ENCODE assay signal across 8 cellular contexts in the genomic region with DNA sequence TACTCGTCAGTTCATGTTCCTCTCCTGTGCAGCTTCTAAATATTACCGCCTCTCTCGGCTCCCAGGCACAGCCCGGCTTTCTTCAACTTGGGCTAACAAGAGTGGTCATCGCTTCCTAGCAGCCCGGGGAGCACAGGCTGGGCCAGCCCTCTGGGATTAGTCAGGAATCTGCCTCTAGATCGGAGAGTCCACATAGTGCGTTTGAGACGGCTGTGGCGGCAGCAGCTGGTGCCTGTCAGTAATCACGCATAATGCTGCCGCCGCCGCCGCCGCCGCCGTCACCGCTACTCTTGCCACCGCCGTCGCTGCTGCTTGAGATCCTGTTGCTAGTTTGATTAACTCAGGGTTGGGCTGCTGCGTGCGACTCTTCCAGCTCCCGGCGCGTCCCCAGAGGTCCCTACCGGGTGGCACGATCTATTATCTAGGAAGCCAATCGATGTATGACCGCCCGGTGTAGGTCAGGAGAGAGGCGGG. TPM values are rescaled to one million over a fixed set of nuclear protein-coding genes. Genes with fewer than 3 reads are reported as not detected.
A peak's percentile ranks its signal among the peaks of the same experiment; 100 is the strongest.
DNase-seq lines count a peak whose midpoint lies in the region; ATAC-seq and TF ChIP-seq lines count a peak whose summit lies in the region.

RXRG (minus strand) TSS at position 230 of the 474 bp plus-strand sequence. CDS start 233 bp downstream, outside the sequence.

- no peak within 1 kb of the TSS for H3K4me2 ChIP-seq in MM.1S (ENCODE audit: low read depth, low read length)

- H4K20me1 ChIP-seq in MM.1S (ENCODE audit: insufficient read depth, low read length): no peaks in the 10 kb centered on the region

- no peak within 1 kb of the TSS for H2AFZ ChIP-seq in MM.1S (ENCODE audit: low read length)

- peak; percentile 63 to 74 for ATAC-seq in activated T-cell treated with anti-CD3 and anti-CD28 coated beads, Interleukin-2, amount 50 U/mL, for 4 hours

- H3K27ac ChIP-seq in MM.1S (ENCODE audit: low read length): no peak within 1 kb of the TSS

- H3K36me3 ChIP-seq in MM.1S (replicated peaks; ENCODE audit: insufficient read depth, low read length): no peaks in the 10 kb centered on the region

- peaks cover 27% of the 10 kb centered on the region for H3K27me3 Mint-ChIP-seq in activated naive CD4-positive, alpha-beta T cell treated with anti-CD3 and anti-CD28 coated beads for 36 hours (ENCODE audit: low read depth)
- H3K27me3 Mint-ChIP-seq in activated T-cell treated with anti-CD3 and anti-CD28 coated beads, Interleukin-2, amount 50 U/mL, for 4 hours (ENCODE audit: low read depth): peaks cover 48% of the 10 kb centered on the region
- H3K27me3 Mint-ChIP-seq in immature natural killer cell (ENCODE audit: low read depth in 3 of 3): peaks cover 15 to 34% (median 15%) of the 10 kb centered on the region in 3 donors

- no peaks in the 10 kb centered on the region for H3K36me3 Mint-ChIP-seq in activated naive CD4-positive, alpha-beta T cell treated with anti-CD3 and anti-CD28 coated beads for 36 hours (ENCODE audit: low read depth)
- H3K36me3 Mint-ChIP-seq in activated T-cell treated with anti-CD3 and anti-CD28 coated beads, Interleukin-2, amount 50 U/mL, for 4 hours (ENCODE audit: insufficient read depth): no peaks in the 10 kb centered on the region
- H3K36me3 Mint-ChIP-seq in immature natural killer cell: no peaks in the 10 kb centered on the region

- no peaks in the 10 kb centered on the region for H3K4me1 ChIP-seq in MM.1S (ENCODE audit: low read length)

- intact Hi-C loops in activated naive CD4-positive, alpha-beta T cell treated with anti-CD3 and anti-CD28 coated beads for 36 hours (cut with micrococcal nuclease): no loop called here

- CTCF ChIA-PET in activated naive CD4-positive, alpha-beta T cell treated with anti-CD3 and anti-CD28 coated beads for 36 hours (lab: Charles Lee): no interaction called here

- H3K27ac Mint-ChIP-seq in activated naive CD4-positive, alpha-beta T cell treated with anti-CD3 and anti-CD28 coated beads for 36 hours: no peak within 1 kb of the TSS
- no peak within 1 kb of the TSS for H3K27ac Mint-ChIP-seq in immature natural killer cell

- peak; percentile 66 for DNase-seq in activated naive CD4-positive, alpha-beta T cell treated with anti-CD3 and anti-CD28 coated beads for 36 hours
- DNase-seq in activated naive CD4-positive, alpha-beta T cell treated with Interleukin-2 at 50 U/mL for 16 hours: no peak
- DNase-seq in activated T-cell treated with anti-CD3 and anti-CD28 coated beads, Interleukin-2, amount 50 U/mL, for 4 hours: no peak
- DNase-seq in stimulated activated CD4-positive, alpha-beta T cell treated with anti-CD3 and anti-CD28 coated beads, Interleukin-1b, Interleukin-23, amount 100 ng/mL, for 48 hours: peak; percentile 29
- DNase-seq in RPMI8226: no peak
- DNase-seq in MM.1S: no peak
- DNase-seq in immature natural killer cell: no peak

- no peaks in the 10 kb centered on the region for H3K9me2 ChIP-seq in MM.1S (replicated peaks; ENCODE audit: insufficient read depth, low read length)

- no peaks in the 10 kb centered on the region for H3K9me3 Mint-ChIP-seq in activated naive CD4-positive, alpha-beta T cell treated with anti-CD3 and anti-CD28 coated beads for 36 hours
- no peaks in the 10 kb centered on the region for H3K9me3 Mint-ChIP-seq in activated T-cell treated with anti-CD3 and anti-CD28 coated beads, Interleukin-2, amount 50 U/mL, for 4 hours
- H3K9me3 Mint-ChIP-seq in immature natural killer cell: peaks cover 0 to 3% (median 0%) of the 10 kb centered on the region in 6 donors

- H3K27me3 ChIP-seq in MM.1S (replicated peaks; ENCODE audit: insufficient read depth, low read length): no peaks in the 10 kb centered on the region

- H3K79me2 ChIP-seq in MM.1S (ENCODE audit: low read length): no peaks in the 10 kb centered on the region

- H3K9me3 ChIP-seq in MM.1S (replicated peaks; ENCODE audit: insufficient read depth, low read length): no peaks in the 10 kb centered on the region

- no peak for TF ChIP-seq CTCF in MM.1S (IDR thresholded peaks at IDR 0.05; ENCODE audit: low read length)

- no peak within 1 kb of the TSS for H3K4me3 Mint-ChIP-seq in activated naive CD4-positive, alpha-beta T cell treated with anti-CD3 and anti-CD28 coated beads for 36 hours
- no peak within 1 kb of the TSS for H3K4me3 Mint-ChIP-seq in activated T-cell treated with anti-CD3 and anti-CD28 coated beads, Interleukin-2, amount 50 U/mL, for 4 hours
- H3K4me3 Mint-ChIP-seq in immature natural killer cell: peak within 1 kb of the TSS in 1 of 5 donors; percentile 21

- no peaks in the 10 kb centered on the region for H3F3A ChIP-seq in MM.1S (ENCODE audit: insufficient read depth, low read length)

- H3K4me3 ChIP-seq in iPS-11a (ENCODE audit: low read depth, low read length) (peak within 1 kb of the TSS; percentile 1), MM.1S (ENCODE audit: low read length) (no peak within 1 kb of the TSS)

- H3K4me1 Mint-ChIP-seq in activated naive CD4-positive, alpha-beta T cell treated with anti-CD3 and anti-CD28 coated beads for 36 hours (ENCODE audit: low read depth): no peaks in the 10 kb centered on the region
- no peaks in the 10 kb centered on the region for H3K4me1 Mint-ChIP-seq in activated T-cell treated with anti-CD3 and anti-CD28 coated beads, Interleukin-2, amount 50 U/mL, for 4 hours (ENCODE audit: low read depth)
- H3K4me1 Mint-ChIP-seq in immature natural killer cell: peaks cover 0 to 2% of the 10 kb centered on the region in 2 donors

- H3K9ac ChIP-seq in MM.1S (ENCODE audit: low read length): no peak within 1 kb of the TSS

RNA-seq across cellular contexts. Expression of gene RXRG, which starts in this region (rescaled TPM):
- not detected for total RNA-seq in activated naive CD4-positive, alpha-beta T cell treated with anti-CD3 and anti-CD28 coated beads for 36 hours
- not detected for total RNA-seq in activated T-cell treated with anti-CD3 and anti-CD28 coated beads, Interleukin-2, amount 50 U/mL, for 4 hours
- not detected for polyA plus RNA-seq in immature natural killer cell

Comparison
In these comparisons a context has a peak if more than half of its experiments do, and no peak if none do; other contexts are left out.
1. Peak in DNase-seq in activated naive CD4-positive, alpha-beta T cell treated with anti-CD3 and anti-CD28 coated beads for 36 hours; RNA of the gene not detected or under 1 TPM.
2. Peak in ATAC-seq in activated T-cell treated with anti-CD3 and anti-CD28 coated beads, Interleukin-2, amount 50 U/mL, for 4 hours; RNA of the gene not detected or under 1 TPM.